In genomic region chr11:126791446-126791845, GRCh38 we compare ENCODE assay signal across 1 cellular context.
TF ChIP-seq lines count a peak whose summit lies in the region.

No MANE protein-coding gene starts in this region.

TF ChIP-seq in IMR-90, 13 proteins besides CTCF, POLR2A, EP300 and RAD21 (continued from another document):
- TF ChIP-seq CHD1 (IDR thresholded peaks at IDR 0.05; ENCODE audit: low read depth, low read length) (no peak), FOS (IDR thresholded peaks at IDR 0.05; ENCODE audit: low read depth, low read length) (no peak), MXI1 (IDR thresholded peaks at IDR 0.05; ENCODE audit: borderline replicate concordance, low read depth, low read length) (no peak), MAZ (IDR thresholded peaks at IDR 0.05; ENCODE audit: borderline replicate concordance, low read depth, low read length) (no peak), BHLHE40 (IDR thresholded peaks at IDR 0.05; ENCODE audit: low read depth, low read length) (no peak), SMC3 (IDR thresholded peaks at IDR 0.05; ENCODE audit: low read depth, low read length) (no peak), RFX5 (IDR thresholded peaks at IDR 0.05; ENCODE audit: low read depth, low read length) (no peak), RCOR1 (IDR thresholded peaks at IDR 0.05; ENCODE audit: insufficient replicate concordance, low read length) (no peak)
- TF ChIP-seq, protein P1, sequence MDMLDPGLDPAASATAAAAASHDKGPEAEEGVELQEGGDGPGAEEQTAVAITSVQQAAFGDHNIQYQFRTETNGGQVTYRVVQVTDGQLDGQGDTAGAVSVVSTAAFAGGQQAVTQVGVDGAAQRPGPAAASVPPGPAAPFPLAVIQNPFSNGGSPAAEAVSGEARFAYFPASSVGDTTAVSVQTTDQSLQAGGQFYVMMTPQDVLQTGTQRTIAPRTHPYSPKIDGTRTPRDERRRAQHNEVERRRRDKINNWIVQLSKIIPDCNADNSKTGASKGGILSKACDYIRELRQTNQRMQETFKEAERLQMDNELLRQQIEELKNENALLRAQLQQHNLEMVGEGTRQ (IDR thresholded peaks at IDR 0.05; ENCODE audit: low read depth, low read length) = no peak
